In the genomic region with DNA sequence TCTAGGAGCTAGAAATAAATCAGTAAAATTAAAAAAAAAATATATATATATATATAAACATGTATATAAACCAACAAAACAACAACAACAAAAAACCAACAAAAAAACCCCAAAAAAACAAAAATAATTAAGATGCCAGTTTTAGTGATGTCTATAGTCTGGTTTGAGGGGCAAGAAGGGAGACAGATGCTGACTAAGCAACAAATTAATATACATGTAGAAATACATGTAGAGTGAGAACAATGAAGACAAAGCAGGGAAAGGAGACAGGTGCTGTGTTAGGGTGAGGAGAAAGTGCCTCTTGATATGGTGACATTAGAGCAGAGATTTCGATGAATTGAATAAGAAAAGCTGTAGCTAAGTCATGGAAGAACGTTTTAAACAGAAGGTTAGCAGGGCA, we compare ENCODE assay signal across 24 cellular contexts.
"Had no signal": no experiment of that assay in that cellular context is flagged by ENCODE, and none has a peak within 500 bp of the region (broad histone marks: within the 10 kb centered on the region; RNA-seq: fewer than 3 reads in every experiment).

No MANE protein-coding gene starts in this region.

- H3K4me3 ChIP-seq: coronary artery, dorsolateral prefrontal cortex, esophagus muscularis mucosa, gastroesophageal sphincter, heart left ventricle, hepatocyte, left ventricle myocardium inferior, lower lobe of right lung, mucosa of descending colon had no signal

- DNase-seq: dermis blood vessel endothelial cell; dorsolateral prefrontal cortex; effector CD4-positive, alpha-beta T cell; effector memory CD4-positive, alpha-beta T cell; foreskin keratinocyte; heart left ventricle; immature natural killer cell; islet precursor cell; kidney; kidney glomerular epithelial cell; left colon; left ventricle myocardium inferior; lower lobe of right lung; mesenchymal stem cell; mucosa of descending colon; naive B cell; naive thymus-derived CD8-positive, alpha-beta T cell had no signal

- H3K79me2 ChIP-seq: hepatocyte had no signal

- ATAC-seq: foreskin keratinocyte; gastroesophageal sphincter; heart left ventricle; left colon; left lobe of liver; lower lobe of right lung; mucosa of descending colon; naive thymus-derived CD8-positive, alpha-beta T cell had no signal

- H3K4me2 ChIP-seq: hepatocyte had no signal

- H3K27me3 ChIP-seq: esophagus muscularis mucosa, foreskin keratinocyte, gastroesophageal sphincter, heart left ventricle, hepatocyte had no signal

- H3K9me3 ChIP-seq: esophagus muscularis mucosa, gastroesophageal sphincter, heart left ventricle, left ventricle myocardium inferior, lower lobe of right lung, mucosa of descending colon had no signal

- H3K4me1 ChIP-seq: esophagus muscularis mucosa, foreskin keratinocyte, gastroesophageal sphincter, heart left ventricle, left ventricle myocardium inferior, lower lobe of right lung had no signal

- H3K27ac ChIP-seq: coronary artery, esophagus muscularis mucosa, foreskin keratinocyte, gastroesophageal sphincter, heart left ventricle, hepatocyte, left ventricle myocardium inferior, lower lobe of right lung had no signal

- FAIRE-seq: endothelial cell of umbilical vein, frontal cortex, kidney had no signal

- H2AFZ ChIP-seq: hepatocyte had no signal

- H3K36me3 ChIP-seq: esophagus muscularis mucosa, gastroesophageal sphincter, heart left ventricle, left ventricle myocardium inferior, lower lobe of right lung had no signal
